ENCODE assay signal across 8 cellular contexts in genomic region chr2:85753525-85754312, GRCh38. TPM values are rescaled to one million over a fixed set of nuclear protein-coding genes. Genes with fewer than 3 reads are reported as not detected.
DNase-seq lines count a peak whose midpoint lies in the region; ATAC-seq and TF ChIP-seq lines count a peak whose summit lies in the region.

Gene ATOH8 (plus strand): TSS chr2:85753991. CDS start chr2:85754190, 199 bp downstream.

- H3K56ac ChIP-seq in H9 (ENCODE audit: insufficient read length, low read depth, low read length) = no peak within 1 kb of the TSS

- peaks cover 68 to 82% (median 74%) of the 10 kb centered on the region in 11 experiments for H3K27me3 ChIP-seq in BLaER1 treated with 17β-estradiol and CSF1 and Interleukin-3, amounts not matched to agents 10 nM and 100 nM
- H3K27me3 ChIP-seq in H9 (ENCODE audit: insufficient read depth, low read length) (peaks cover 52% of the 10 kb centered on the region), gastrocnemius medialis (no peaks in the 10 kb centered on the region)

- no peaks in the 10 kb centered on the region; a peak in 1 of 7 replicates for H3K36me3 Mint-ChIP-seq in H9 (ENCODE audit: insufficient read depth in 1 of 3, low read depth in 3 of 3)

- H3K9ac ChIP-seq in BLaER1 treated with 17β-estradiol and CSF1 and Interleukin-3, amounts not matched to agents 10 nM and 100 nM = peak within 1 kb of the TSS; percentile 31 to 71 (median 65); a peak in 21 of 22 replicates
- H3K9ac ChIP-seq in H9 (ENCODE audit: extremely low read depth, insufficient read length, low read length) = no peak within 1 kb of the TSS

- H2AK5ac ChIP-seq in H9 (ENCODE audit: insufficient read length, low read length) = no peak within 1 kb of the TSS

- peaks cover 21% of the 10 kb centered on the region for H3K23me2 ChIP-seq in H9 (ENCODE audit: insufficient read length, low read depth, low read length, poor library complexity, severe bottlenecking)

- H4K20me1 ChIP-seq in BLaER1 treated with 17β-estradiol and CSF1 and Interleukin-3, amounts not matched to agents 10 nM and 100 nM = peaks cover 0 to 58% (median 31%) of the 10 kb centered on the region in 11 experiments; a peak in 17 of 22 replicates
- H4K20me1 ChIP-seq in H9 (ENCODE audit: control insufficient read depth, insufficient read depth, insufficient read length) = no peaks in the 10 kb centered on the region

- H2BK12ac ChIP-seq in H9 (ENCODE audit: insufficient read length, low read depth, low read length) = no peak within 1 kb of the TSS

- no peak within 1 kb of the TSS for H3K18ac ChIP-seq in H9 (ENCODE audit: insufficient read length, low read depth, low read length)

- WGBS in H9 (ENCODE audit: extremely low coverage, insufficient read length, low lambda C conversion rate) = no CpG with 5 or more reads among the region's 81 CpGs

- H3K4me2 ChIP-seq in BLaER1 treated with 17β-estradiol and CSF1 and Interleukin-3, amounts not matched to agents 10 nM and 100 nM = peak within 1 kb of the TSS; percentile 94 to 100 (median 100)
- peak within 1 kb of the TSS; percentile 76 for H3K4me2 ChIP-seq in H9 (ENCODE audit: insufficient read depth, insufficient read length, low read length)

- H3K79me2 ChIP-seq in H9 (ENCODE audit: insufficient read depth, low read length) = no peaks in the 10 kb centered on the region

- no peaks in the 10 kb centered on the region for H3K79me1 ChIP-seq in H9 (ENCODE audit: insufficient read depth, low read depth, low read length, poor library complexity, severe bottlenecking)

- H2BK120ac ChIP-seq in H9 (ENCODE audit: low read depth, low read length, poor library complexity, severe bottlenecking) = no peak within 1 kb of the TSS

- H4K8ac ChIP-seq in H9 (replicated peaks; ENCODE audit: insufficient read length, low read depth, low read length) = no peak within 1 kb of the TSS

- H3K9me3 Mint-ChIP-seq in H9 = no peaks in the 10 kb centered on the region

- H3K27ac Mint-ChIP-seq in H9 = no peak within 1 kb of the TSS

- H3K4me3 ChIP-seq in BLaER1 treated with 17β-estradiol and CSF1 and Interleukin-3, amounts not matched to agents 10 nM and 100 nM = peak within 1 kb of the TSS; percentile 60 to 76 (median 66)
- H3K4me3 ChIP-seq in gastrocnemius medialis = peak within 1 kb of the TSS; percentile 81 to 97 (median 93)

- no peak within 1 kb of the TSS for H2AFZ ChIP-seq in H9 (ENCODE audit: low read length)

- no peak within 1 kb of the TSS for H2BK20ac ChIP-seq in H9 (ENCODE audit: low read depth, low read length, poor library complexity, severe bottlenecking)

- no peaks in the 10 kb centered on the region for H3K36me3 ChIP-seq in BLaER1 treated with 17β-estradiol and CSF1 and Interleukin-3, amounts not matched to agents 10 nM and 100 nM
- H3K36me3 ChIP-seq in gastrocnemius medialis = peaks cover 0 to 2% of the 10 kb centered on the region in 2 donors

- ATAC-seq in gastrocnemius medialis = peak; percentile 36 to 46
- no peak for ATAC-seq in HG02678 (IDR thresholded peaks at IDR 0.05; ENCODE audit: unreplicated experiment)
- no peak for ATAC-seq in GM21390 (IDR thresholded peaks at IDR 0.05; ENCODE audit: unreplicated experiment)

- peaks cover 12 to 16% of the 10 kb centered on the region in 2 experiments for H3K4me1 Mint-ChIP-seq in H9

- no peak within 1 kb of the TSS for H4K91ac ChIP-seq in H9 (ENCODE audit: insufficient read length, low read depth, low read length)

- H2BK5ac ChIP-seq in H9 (ENCODE audit: insufficient read length, low read length) = no peak within 1 kb of the TSS

- in situ Hi-C loops in gastrocnemius medialis (cut with MboI; ENCODE audit: low sequenced_read_pairs in 4 of 4) = loop anchor here in 1 of 4 donors (10.0 kb wide), 1 partner anchor 61 kb away; no protein-coding TSS in a partner anchor

- no peaks in the 10 kb centered on the region for H3K9me3 ChIP-seq in BLaER1 treated with 17β-estradiol and CSF1 and Interleukin-3, amounts not matched to agents 10 nM and 100 nM (replicated peaks in 1 of 11)
- no peaks in the 10 kb centered on the region for H3K9me3 ChIP-seq in H9 (ENCODE audit: control insufficient read depth, low read depth, low read length)
- H3K9me3 ChIP-seq in gastrocnemius medialis = no peaks in the 10 kb centered on the region

- H3K4me1 ChIP-seq in BLaER1 treated with 17β-estradiol and CSF1 and Interleukin-3, amounts not matched to agents 10 nM and 100 nM = peaks cover 26 to 34% (median 30%) of the 10 kb centered on the region in 10 experiments
- H3K4me1 ChIP-seq in H9 (ENCODE audit: insufficient read depth, low read length) (no peaks in the 10 kb centered on the region), gastrocnemius medialis (peaks cover 64 to 75% of the 10 kb centered on the region in 2 donors)

- H3K27me3 Mint-ChIP-seq in H9 (ENCODE audit: low read depth) = peaks cover 90% of the 10 kb centered on the region

- peak; percentile 67 to 78 for TF ChIP-seq POLR2A in gastrocnemius medialis (IDR thresholded peaks at IDR 0.05)

- DNase-seq in H9 (peak; percentile 68), RPMI8226 (peak; percentile 67), caudate nucleus (lab: John Stamatoyannopoulos, UW) (peak in 50 of 61 donors; percentile 22 to 93 (median 50)), iris pigment epithelial cell (ENCODE audit: low read depth) (peak; percentile 83), gastrocnemius medialis (peak; percentile 65 to 75)

- H3K27ac ChIP-seq in BLaER1 treated with 17β-estradiol and CSF1 and Interleukin-3, amounts not matched to agents 10 nM and 100 nM = peak within 1 kb of the TSS in 2 of 11 experiments; percentile 37 to 41; a peak in 3 of 22 replicates
- no peak within 1 kb of the TSS for H3K27ac ChIP-seq in H9 (ENCODE audit: insufficient read length, low read depth, low read length)
- H3K27ac ChIP-seq in caudate nucleus (ENCODE audit: low read depth, low read length) = peak within 1 kb of the TSS; percentile 69
- H3K27ac ChIP-seq in gastrocnemius medialis = peak within 1 kb of the TSS; percentile 88 to 95 (median 93)

- no peak within 1 kb of the TSS for H3T11ph ChIP-seq in H9 (ENCODE audit: low read length)

- no peak within 1 kb of the TSS for H2BK15ac ChIP-seq in H9 (ENCODE audit: low read depth, low read length)

- H3K4ac ChIP-seq in H9 (ENCODE audit: low read depth, low read length) = no peak within 1 kb of the TSS

- intact Hi-C loops in gastrocnemius medialis (cut with DNase I; ENCODE audit: low total_unique reads) = no loop called here

- H3K23ac ChIP-seq in H9 (ENCODE audit: insufficient read length, low read depth, low read length) = no peak within 1 kb of the TSS

- no peak for TF ChIP-seq CTCF in H9 (conservative IDR thresholded peaks at IDR 0.05)
- no peak for TF ChIP-seq CTCF in gastrocnemius medialis (IDR thresholded peaks at IDR 0.05 in 4 of 5, conservative IDR thresholded peaks at IDR 0.05 in 1 of 5)

- H4K5ac ChIP-seq in H9 (ENCODE audit: insufficient read length, low read depth, low read length) = no peak within 1 kb of the TSS

- H3K4me3 Mint-ChIP-seq in H9 = peak within 1 kb of the TSS; percentile 77 to 92

- H3K14ac ChIP-seq in H9 (ENCODE audit: insufficient read depth, low read length) = no peak within 1 kb of the TSS; the same call in 1 of the 2 replicates

RNA-seq across cellular contexts. Expression of gene ATOH8, which starts in this region (rescaled TPM):
- 0.20 and 0.22 TPM in 2 replicates for total RNA-seq in H9 (2021)
- total RNA-seq in gastrocnemius medialis = 100 to 1,000 TPM; 122 to 266 (median 150) TPM

Comparison
In these comparisons a context has a peak if more than half of its experiments do, and no peak if none do; other contexts are left out.
1. RNA of gene ATOH8 (total RNA-seq): 122 to 266 TPM in gastrocnemius medialis; 0.20 to 0.22 TPM in H9; every median in the first group is over 100 times any median in the second.
2. Peak in DNase-seq and H3K4me2 ChIP-seq in H9; RNA of the gene not detected or under 1 TPM.
3. ATAC-seq: peak in gastrocnemius medialis (2 of 2); none in HG02678 (single experiment) and GM21390 (single experiment).
4. Peak in every context shown above with its lines, with median percentiles within 50 percentile points of each other: DNase-seq.